2 cellular contexts compared by ENCODE assay signal in the genomic region with DNA sequence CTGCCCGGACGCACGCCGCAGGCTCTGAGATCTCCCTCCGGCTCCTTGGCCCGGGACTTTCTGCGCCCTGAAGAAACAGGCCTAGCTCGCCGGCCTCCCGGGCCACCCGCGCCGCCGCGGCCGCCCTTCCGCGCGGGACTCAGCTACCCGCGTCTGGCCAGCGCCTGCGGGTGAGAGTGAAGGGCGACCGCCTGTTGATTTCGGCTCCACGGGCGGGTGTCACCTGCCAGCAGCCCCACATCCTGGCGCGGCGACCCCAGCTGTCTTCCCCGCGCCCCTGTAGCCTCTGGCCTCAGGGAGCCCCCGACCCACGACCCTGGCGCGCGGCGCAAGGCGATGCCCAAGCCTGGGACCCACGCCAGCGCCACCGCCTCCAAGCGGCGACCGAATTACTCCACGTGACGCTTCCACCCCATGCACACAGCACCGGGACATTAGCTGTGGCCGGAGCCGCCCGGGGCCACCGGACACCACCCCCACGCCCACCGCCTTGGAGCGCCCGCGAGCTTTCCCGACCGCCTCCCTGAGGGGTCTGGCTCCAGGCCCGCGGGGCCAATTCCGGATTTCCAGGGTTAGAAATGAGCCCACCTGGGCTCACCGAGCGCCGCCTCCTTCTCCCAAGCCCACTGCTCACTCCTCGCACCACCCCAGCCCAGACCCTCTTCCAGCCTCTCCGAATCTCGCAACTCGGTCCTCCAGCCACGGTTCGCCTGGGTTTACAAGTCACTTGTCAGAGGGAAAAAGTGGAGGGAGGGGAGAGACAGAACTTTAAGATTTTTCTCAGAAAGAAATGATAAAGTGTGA.
TF ChIP-seq lines count a peak whose summit lies in the region.

No MANE protein-coding gene starts in this region.

TF ChIP-seq in HepG2, 621 proteins besides CTCF, POLR2A, EP300 and RAD21:
- TF ChIP-seq ZNF564 (CRISPR knock-in tag; IDR thresholded peaks at IDR 0.05) (no peak), MAX (IDR thresholded peaks at IDR 0.05) (no peak), RAD51 (IDR thresholded peaks at IDR 0.05; ENCODE audit: borderline replicate concordance) (no peak), TAF15 (IDR thresholded peaks at IDR 0.05; ENCODE audit: low read depth, low read length, poor library complexity, severe bottlenecking) (no peak), DBP (CRISPR knock-in tag; IDR thresholded peaks at IDR 0.05; ENCODE audit: not compliant biosample characterization) (no peak), KDM5A (IDR thresholded peaks at IDR 0.05; ENCODE audit: borderline replicate concordance, low read length) (no peak), ZNF513 (CRISPR knock-in tag; conservative IDR thresholded peaks at IDR 0.05) (no peak), EZH2 (conservative IDR thresholded peaks at IDR 0.05; ENCODE audit: low read depth, low read length) (no peak), KDM6A (CRISPR knock-in tag; IDR thresholded peaks at IDR 0.05; ENCODE audit: low read depth) (no peak), RFXAP (CRISPR knock-in tag; IDR thresholded peaks at IDR 0.05; ENCODE audit: borderline replicate concordance) (no peak), ZNF737 (CRISPR knock-in tag; IDR thresholded peaks at IDR 0.05; ENCODE audit: borderline replicate concordance) (no peak), ARNT (IDR thresholded peaks at IDR 0.05) (no peak), ZNF33A (CRISPR knock-in tag; IDR thresholded peaks at IDR 0.05; ENCODE audit: borderline replicate concordance) (no peak), ZBTB38 (CRISPR knock-in tag; IDR thresholded peaks at IDR 0.05) (no peak)
- TF ChIP-seq, protein P1, sequence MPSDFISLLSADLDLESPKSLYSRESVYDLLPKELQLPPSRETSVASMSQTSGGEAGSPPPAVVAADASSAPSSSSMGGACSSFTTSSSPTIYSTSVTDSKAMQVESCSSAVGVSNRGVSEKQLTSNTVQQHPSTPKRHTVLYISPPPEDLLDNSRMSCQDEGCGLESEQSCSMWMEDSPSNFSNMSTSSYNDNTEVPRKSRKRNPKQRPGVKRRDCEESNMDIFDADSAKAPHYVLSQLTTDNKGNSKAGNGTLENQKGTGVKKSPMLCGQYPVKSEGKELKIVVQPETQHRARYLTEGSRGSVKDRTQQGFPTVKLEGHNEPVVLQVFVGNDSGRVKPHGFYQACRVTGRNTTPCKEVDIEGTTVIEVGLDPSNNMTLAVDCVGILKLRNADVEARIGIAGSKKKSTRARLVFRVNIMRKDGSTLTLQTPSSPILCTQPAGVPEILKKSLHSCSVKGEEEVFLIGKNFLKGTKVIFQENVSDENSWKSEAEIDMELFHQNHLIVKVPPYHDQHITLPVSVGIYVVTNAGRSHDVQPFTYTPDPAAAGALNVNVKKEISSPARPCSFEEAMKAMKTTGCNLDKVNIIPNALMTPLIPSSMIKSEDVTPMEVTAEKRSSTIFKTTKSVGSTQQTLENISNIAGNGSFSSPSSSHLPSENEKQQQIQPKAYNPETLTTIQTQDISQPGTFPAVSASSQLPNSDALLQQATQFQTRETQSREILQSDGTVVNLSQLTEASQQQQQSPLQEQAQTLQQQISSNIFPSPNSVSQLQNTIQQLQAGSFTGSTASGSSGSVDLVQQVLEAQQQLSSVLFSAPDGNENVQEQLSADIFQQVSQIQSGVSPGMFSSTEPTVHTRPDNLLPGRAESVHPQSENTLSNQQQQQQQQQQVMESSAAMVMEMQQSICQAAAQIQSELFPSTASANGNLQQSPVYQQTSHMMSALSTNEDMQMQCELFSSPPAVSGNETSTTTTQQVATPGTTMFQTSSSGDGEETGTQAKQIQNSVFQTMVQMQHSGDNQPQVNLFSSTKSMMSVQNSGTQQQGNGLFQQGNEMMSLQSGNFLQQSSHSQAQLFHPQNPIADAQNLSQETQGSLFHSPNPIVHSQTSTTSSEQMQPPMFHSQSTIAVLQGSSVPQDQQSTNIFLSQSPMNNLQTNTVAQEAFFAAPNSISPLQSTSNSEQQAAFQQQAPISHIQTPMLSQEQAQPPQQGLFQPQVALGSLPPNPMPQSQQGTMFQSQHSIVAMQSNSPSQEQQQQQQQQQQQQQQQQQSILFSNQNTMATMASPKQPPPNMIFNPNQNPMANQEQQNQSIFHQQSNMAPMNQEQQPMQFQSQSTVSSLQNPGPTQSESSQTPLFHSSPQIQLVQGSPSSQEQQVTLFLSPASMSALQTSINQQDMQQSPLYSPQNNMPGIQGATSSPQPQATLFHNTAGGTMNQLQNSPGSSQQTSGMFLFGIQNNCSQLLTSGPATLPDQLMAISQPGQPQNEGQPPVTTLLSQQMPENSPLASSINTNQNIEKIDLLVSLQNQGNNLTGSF (CRISPR knock-in tag; IDR thresholded peaks at IDR 0.05) = no peak

TF ChIP-seq in HEK293T, 16 proteins besides CTCF, POLR2A, EP300 and RAD21:
- TF ChIP-seq FOXK2 (IDR thresholded peaks at IDR 0.05) (no peak), SP1 (IDR thresholded peaks at IDR 0.05) (no peak), FOXM1 (IDR thresholded peaks at IDR 0.05; ENCODE audit: borderline replicate concordance) (no peak)
